Comparison of ENCODE assay signal across 8 cellular contexts in the genomic region with DNA sequence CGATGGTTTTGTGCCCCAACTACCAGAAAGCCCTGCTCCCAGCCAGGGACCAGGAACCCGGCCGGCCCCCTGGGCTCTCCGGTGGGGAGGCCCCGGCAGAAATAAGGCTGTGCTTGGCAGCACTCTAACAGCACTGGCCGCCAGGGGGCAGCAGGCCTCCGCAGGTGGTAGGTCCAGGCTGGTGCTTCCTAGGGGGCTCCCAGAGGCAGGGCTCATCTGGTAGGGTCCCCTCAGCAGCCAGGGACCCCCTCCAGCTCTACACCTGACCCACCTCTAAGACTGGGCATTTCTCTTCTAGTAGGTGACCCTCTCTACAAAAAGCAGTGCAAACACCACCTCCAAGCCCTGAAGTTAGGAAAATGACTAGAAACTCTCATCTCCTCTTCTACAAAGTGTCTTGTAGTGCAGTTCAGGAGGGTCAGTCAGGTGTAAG.
A peak's percentile ranks its signal among the peaks of the same experiment; 100 is the strongest.
DNase-seq lines count a peak whose midpoint lies in the region; ATAC-seq lines count a peak whose summit lies in the region.

No MANE protein-coding gene starts in this region.

- DNase-seq in DMS79 treated with DMSO at 0.1 percent for 48 hours (lab: John Stamatoyannopoulos, UW) (peak; percentile 55), KG1 (lab: John Stamatoyannopoulos, UW) (peak; percentile 11), SKM-1 treated with dmso at 0.1 percent for 144 hours (lab: John Stamatoyannopoulos, UW; ENCODE audit: unreplicated experiment) (peak; percentile 58), cardiac septum (ENCODE audit: low spot score) (peak; percentile 91), retina (peak; percentile 81), aorta (peak; percentile 85 to 96)

- no peaks in the 10 kb centered on the region for H3K9me3 Mint-ChIP-seq in activated naive CD8-positive, alpha-beta T cell (ENCODE audit: low read depth)

- intact Hi-C loops in cardiac septum (cut with DNase I): loop anchor here (1.0 to 2.0 kb wide), 2 partner anchors 53 to 193 kb away; no protein-coding TSS in a partner anchor
- intact Hi-C loops in aorta (cut with DNase I): loop anchor here (1.0 to 5.0 kb wide), 3 partner anchors 103 to 195 kb away; partner anchors contain the start of gene ITPKB (in 1 of the 2)

- no peaks in the 10 kb centered on the region for H3K9me3 ChIP-seq in aorta (ENCODE audit: control insufficient read depth, low read length)

- no peaks in the 10 kb centered on the region for H3K4me1 ChIP-seq in aorta (ENCODE audit: control insufficient read depth in 1 of 2, insufficient read depth in 2 of 2, low read length in 2 of 2)

- H3K4me3 Mint-ChIP-seq in activated naive CD8-positive, alpha-beta T cell: peak overlapping the region; percentile 33

- H3K27me3 Mint-ChIP-seq in activated naive CD8-positive, alpha-beta T cell: no peaks in the 10 kb centered on the region

- peak overlapping the region; percentile 86 for H3K27ac Mint-ChIP-seq in activated naive CD8-positive, alpha-beta T cell

- H3K36me3 ChIP-seq in aorta (ENCODE audit: control insufficient read depth in 1 of 2, insufficient read depth in 2 of 2, low read length in 1 of 2): no peaks in the 10 kb centered on the region

- H3K27ac ChIP-seq in aorta (ENCODE audit: low read depth in 1 of 2, low read length in 2 of 2): no peak overlapping the region

- 1 to 2% methylated on average over 7 of the region's 7 CpGs for WGBS in aorta, 2 donors

- H3K36me3 Mint-ChIP-seq in activated naive CD8-positive, alpha-beta T cell: peaks cover 8% of the 10 kb centered on the region

- no peaks in the 10 kb centered on the region for H3K27me3 ChIP-seq in aorta (ENCODE audit: control insufficient read depth in 1 of 2, insufficient read depth in 2 of 2, low read length in 1 of 2)

- H3K4me3 ChIP-seq in aorta (ENCODE audit: low read length in 2 of 2): no peak overlapping the region

- H3K4me1 Mint-ChIP-seq in activated naive CD8-positive, alpha-beta T cell (ENCODE audit: low read depth): peaks cover 54% of the 10 kb centered on the region

- ATAC-seq in GM21528 (IDR thresholded peaks at IDR 0.05; ENCODE audit: low FRiP score, unreplicated experiment) (peak; percentile 71), aorta (ENCODE audit: low FRiP score) (peak; percentile 87)

Comparison
In these comparisons a context has a peak if more than half of its experiments do, and no peak if none do; other contexts are left out.
1. DNase-seq: peak in every context shown above with its lines; median percentile 91 in cardiac septum; 90 in aorta; 81 in retina; 58 in SKM-1 treated with dmso at 0.1 percent for 144 hours; 55 in DMS79 treated with DMSO at 0.1 percent for 48 hours; 11 in KG1.